ENCODE assay signal across 8 cellular contexts in genomic region chr6:121780325-121781313, GRCh38.
DNase-seq lines count a peak whose midpoint lies in the region; ATAC-seq, FAIRE-seq and TF ChIP-seq lines count a peak whose summit lies in the region.

No MANE protein-coding gene starts in this region.

- ATAC-seq in esophagus mucosa = peak; percentile 98
- ATAC-seq in pancreas = peak in 3 of 4 donors; percentile 32 to 88 (median 70)
- ATAC-seq in HG02870 (IDR thresholded peaks at IDR 0.05; ENCODE audit: unreplicated experiment) = no peak
- no peak for ATAC-seq in GM18873 (IDR thresholded peaks at IDR 0.05; ENCODE audit: low FRiP score, unreplicated experiment)

- no peaks in the 10 kb centered on the region for H3K27me3 Mint-ChIP-seq in activated CD4-positive, alpha-beta memory T cell treated with anti-CD3 and anti-CD28 coated beads for 36 hours

- H3K4me3 ChIP-seq in pancreas = no peak overlapping the region

- no peaks in the 10 kb centered on the region for H3K4me1 Mint-ChIP-seq in activated CD4-positive, alpha-beta memory T cell treated with anti-CD3 and anti-CD28 coated beads for 36 hours (ENCODE audit: low read depth)

- H3K36me3 Mint-ChIP-seq in activated CD4-positive, alpha-beta memory T cell treated with anti-CD3 and anti-CD28 coated beads for 36 hours = no peaks in the 10 kb centered on the region

- 65 to 76% methylated on average over 3 of the region's 3 CpGs for WGBS in pancreas, 2 donors

- DNase-seq in COR-L47 (lab: John Stamatoyannopoulos, UW) (peak; percentile 12), NCI-H226 (peak; percentile 81), pancreas (peak in 5 of 6 donors; percentile 6 to 34 (median 19)), D721Med (ENCODE audit: insufficient read length, low spot score) (no peak)
- DNase-seq in activated CD4-positive, alpha-beta memory T cell treated with anti-CD3 and anti-CD28 coated beads for 36 hours = no peak

- CTCF ChIA-PET in activated CD4-positive, alpha-beta memory T cell treated with anti-CD3 and anti-CD28 coated beads for 36 hours (lab: Charles Lee) = no interaction called here

- no peak for TF ChIP-seq CTCF in pancreas (IDR thresholded peaks at IDR 0.05)
- no peak for TF ChIP-seq CTCF in D721Med (IDR thresholded peaks at IDR 0.05; ENCODE audit: insufficient read depth, missing control alignments)

- no peaks in the 10 kb centered on the region for H3K9me3 ChIP-seq in pancreas

- POLR2A ChIA-PET in activated CD4-positive, alpha-beta memory T cell treated with anti-CD3 and anti-CD28 coated beads for 36 hours (lab: Charles Lee) = no interaction called here

- FAIRE-seq in pancreas (lab: Jason Lieb, UNC) = no peak
- FAIRE-seq in D721Med (lab: Jason Lieb, UNC) = no peak

- H3K36me3 ChIP-seq in pancreas = no peaks in the 10 kb centered on the region

- H3K27me3 ChIP-seq in pancreas = no peaks in the 10 kb centered on the region

- H3K4me3 Mint-ChIP-seq in activated CD4-positive, alpha-beta memory T cell treated with anti-CD3 and anti-CD28 coated beads for 36 hours = no peak overlapping the region

- H3K4me1 ChIP-seq in pancreas = no peaks in the 10 kb centered on the region

- H3K9me3 Mint-ChIP-seq in activated CD4-positive, alpha-beta memory T cell treated with anti-CD3 and anti-CD28 coated beads for 36 hours = no peaks in the 10 kb centered on the region

- H3K27ac ChIP-seq in pancreas = no peak overlapping the region

- intact Hi-C loops in pancreas (cut with DNase I) = no loop called here
- intact Hi-C loops in activated CD4-positive, alpha-beta memory T cell treated with anti-CD3 and anti-CD28 coated beads for 36 hours (cut with micrococcal nuclease) = no loop called here

- H3K27ac Mint-ChIP-seq in activated CD4-positive, alpha-beta memory T cell treated with anti-CD3 and anti-CD28 coated beads for 36 hours = no peak overlapping the region

Comparison
In these comparisons a context has a peak if more than half of its experiments do, and no peak if none do; other contexts are left out.
1. DNase-seq: peak in COR-L47 (single experiment), NCI-H226 (single experiment) and pancreas (5 of 6); none in activated CD4-positive, alpha-beta memory T cell treated with anti-CD3 and anti-CD28 coated beads for 36 hours (single experiment) and D721Med (single experiment).
2. ATAC-seq: peak in esophagus mucosa (single experiment) and pancreas (3 of 4); none in HG02870 (single experiment) and GM18873 (single experiment).